In the genomic region with DNA sequence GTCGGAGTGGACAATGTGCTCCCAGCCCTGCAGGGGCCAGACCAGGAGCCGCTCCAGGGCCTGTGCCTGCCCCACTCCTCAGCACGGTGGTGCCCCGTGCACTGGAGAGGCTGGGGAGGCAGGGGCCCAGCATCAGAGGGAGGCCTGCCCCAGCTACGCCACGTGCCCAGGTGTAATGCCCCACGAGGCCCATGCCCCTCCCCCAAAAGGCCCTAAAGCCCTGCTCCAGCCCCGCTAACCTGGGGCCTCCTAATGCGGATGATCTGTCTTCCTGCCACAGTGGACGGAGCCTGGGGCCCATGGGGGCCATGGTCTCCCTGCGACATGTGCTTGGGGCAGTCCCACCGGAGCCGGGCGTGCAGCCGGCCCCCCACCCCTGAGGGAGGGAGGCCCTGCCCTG, we compare ENCODE assay signal across 32 cellular contexts. TPM values are rescaled to one million over a fixed set of nuclear protein-coding genes. Genes with fewer than 3 reads are reported as not detected.
"Had no signal": no experiment of that assay in that cellular context is flagged by ENCODE, and none has a peak within 500 bp of the region (broad histone marks: within the 10 kb centered on the region; RNA-seq: fewer than 3 reads in every experiment).

No MANE protein-coding gene starts in this region.

- DNase-seq: activated CD4-positive, alpha-beta memory T cell treated with anti-CD3 and anti-CD28 coated beads for 36 hours; activated CD4-positive, alpha-beta T cell treated with anti-CD3 and anti-CD28 coated beads for 36 hours; activated CD4-positive, alpha-beta T cell treated with anti-CD3 and anti-CD28 coated beads, Interleukin-2, amount 10 ng/mL, durations not matched to agents 24 days and 14 days; activated CD4-positive, CD25-positive, alpha-beta regulatory T cell; activated CD4-positive, CD25-positive, alpha-beta regulatory T cell treated with anti-CD3 and anti-CD28 coated beads, Interleukin-2, amount 50 U/mL, for 72 hours; activated CD8-positive, alpha-beta memory T cell treated with anti-CD3 and anti-CD28 coated beads, Interleukin-2, amount 10 ng/mL, durations not matched to agents 7 days and 5 days; activated CD8-positive, alpha-beta memory T cell treated with anti-CD3 and anti-CD28 coated beads, Interleukin-2, amount 50 U/mL, for 4 hours; activated CD8-positive, alpha-beta T cell treated with anti-CD3 and anti-CD28 coated beads, Interleukin-2, amount 10 ng/mL, durations not matched to agents 7 days and 5 days; activated effector memory CD4-positive, alpha-beta T cell treated with anti-CD3 and anti-CD28 coated beads, Interleukin-2, amount 50 U/mL, for 16 hours; activated naive CD4-positive, alpha-beta T cell treated with anti-CD3 and anti-CD28 coated beads for 36 hours; activated naive CD8-positive, alpha-beta T cell treated with anti-CD3 and anti-CD28 coated beads for 36 hours; activated naive CD8-positive, alpha-beta T cell treated with anti-CD3 and anti-CD28 coated beads, Interleukin-2, amount 50 U/mL, for 24 hours; activated T-cell treated with anti-CD3 and anti-CD28 coated beads, Interleukin-2, amount 50 U/mL, for 1 hour; activated T-cell treated with anti-CD3 and anti-CD28 coated beads, Interleukin-2, amount 50 U/mL, for 48 hours; adrenal gland; amygdala; aorta; body of pancreas; central memory CD4-positive, alpha-beta T cell; cerebellar nuclear complex; colonic mucosa; effector CD8-positive, alpha-beta T cell; esophagus squamous epithelium; foreskin melanocyte; T-helper 2 cell had no signal

- H3K4me3 ChIP-seq: adrenal gland, body of pancreas, colonic mucosa, esophagus squamous epithelium, gastroesophageal sphincter had no signal

- H3K9me3 ChIP-seq: adrenal gland, body of pancreas, colonic mucosa, esophagus squamous epithelium, gastroesophageal sphincter had no signal

- H3K4me1 ChIP-seq: adrenal gland, body of pancreas, colonic mucosa, esophagus squamous epithelium, gastroesophageal sphincter had no signal

- H3K36me3 ChIP-seq: adrenal gland, colonic mucosa, esophagus squamous epithelium, gastroesophageal sphincter had no signal

- ATAC-seq: activated CD4-positive, alpha-beta T cell treated with anti-CD3 and anti-CD28 coated beads for 36 hours; activated CD8-positive, alpha-beta memory T cell treated with anti-CD3 and anti-CD28 coated beads, Interleukin-2, amount 10 ng/mL, durations not matched to agents 7 days and 5 days; activated CD8-positive, alpha-beta T cell treated with anti-CD3 and anti-CD28 coated beads, Interleukin-2, amount 10 ng/mL, durations not matched to agents 7 days and 5 days; activated naive CD8-positive, alpha-beta T cell treated with anti-CD3 and anti-CD28 coated beads, Interleukin-2, amount 50 U/mL, for 24 hours; body of pancreas; gastroesophageal sphincter had no signal

- H3K27me3 ChIP-seq: body of pancreas, colonic mucosa had no signal

- FAIRE-seq: endometrium, endothelial cell of umbilical vein had no signal

- H3K27ac ChIP-seq: adrenal gland, body of pancreas, colonic mucosa, epithelial cell of prostate, esophagus squamous epithelium, gastroesophageal sphincter had no signal

RNA-seq across cellular contexts. Expression of gene ZNF467, which starts 41.1 kb away (rescaled TPM):
- total RNA-seq: activated CD8-positive, alpha-beta memory T cell treated with anti-CD3 and anti-CD28 coated beads for 36 hours; activated CD8-positive, alpha-beta memory T cell treated with anti-CD3 and anti-CD28 coated beads, Interleukin-2, amount 10 ng/mL, durations not matched to agents 7 days and 5 days; activated T-helper 2 cell treated with anti-CD3 and anti-CD28 coated beads, Interferon-gamma antibody, Interleukin-2, Interleukin-4, amounts not matched to agents 10 μg/mL and 5 μg/mL and 100 μg/mL, durations not matched to agents 14 hours and 24 hours and 36 hours; T-helper 1 cell treated with Interleukin-12 subunit alpha and Interleukin-12 subunit beta and Interleukin-4 antibody, amounts not matched to agents 30 ng/mL and 1 ng/mL, for 36 hours had no signal
